Comparison of ENCODE assay signal across 15 cellular contexts in the genomic region with DNA sequence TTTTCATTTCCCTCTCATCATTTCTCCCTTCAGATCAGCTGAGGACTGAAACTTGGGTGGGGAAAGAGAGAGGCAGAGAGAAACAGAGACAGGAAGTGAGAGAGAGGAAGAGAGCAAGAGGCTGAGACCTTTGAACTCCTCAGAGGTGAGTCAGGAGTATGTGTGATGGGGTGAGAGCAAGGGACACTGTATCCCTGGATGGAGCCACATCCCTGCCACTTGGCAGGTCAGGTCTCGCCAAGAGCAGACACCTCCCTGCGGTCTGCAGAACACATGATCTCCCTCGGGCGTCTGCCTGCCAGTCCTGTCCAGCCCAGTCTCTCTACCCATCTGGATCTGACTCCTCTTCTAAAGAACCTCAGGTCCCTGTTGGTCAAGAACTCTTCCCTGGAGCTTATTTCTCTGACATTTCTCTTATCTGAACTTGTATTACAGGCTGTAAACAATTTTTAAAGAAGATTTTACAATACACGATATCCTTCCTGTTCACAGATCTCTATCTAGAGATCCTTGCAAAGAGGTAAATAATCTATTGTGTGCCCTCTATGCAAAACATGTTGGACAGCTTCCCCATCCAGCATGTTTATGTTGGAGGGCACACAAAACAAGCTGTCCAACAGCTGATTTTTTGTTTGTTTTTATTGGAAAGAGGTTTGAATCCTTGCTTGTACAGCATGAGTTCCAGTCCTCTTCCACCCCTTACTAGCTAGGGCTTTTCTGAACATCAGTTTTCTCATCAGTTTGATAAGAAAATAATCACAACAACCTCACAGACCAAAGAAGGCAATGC.
DNase-seq lines count a peak whose midpoint lies in the region; ATAC-seq and TF ChIP-seq lines count a peak whose summit lies in the region.
"Had no signal": no experiment of that assay in that cellular context is flagged by ENCODE, and none has a peak within 500 bp of the region (broad histone marks: within the 10 kb centered on the region; RNA-seq: fewer than 3 reads in every experiment).

No MANE protein-coding gene starts in this region.

- intact Hi-C loops in mucosa of descending colon (cut with DNase I, micrococcal nuclease): no loop called here

- no peaks in the 10 kb centered on the region for H3K9me3 Mint-ChIP-seq in activated naive CD8-positive, alpha-beta T cell (ENCODE audit: low read depth)

- H3K4me3 Mint-ChIP-seq in activated naive CD8-positive, alpha-beta T cell: peak overlapping the region; percentile 10
- H3K4me3 Mint-ChIP-seq: naive B cell had no signal

- no peaks in the 10 kb centered on the region for H3K27me3 Mint-ChIP-seq in activated naive CD8-positive, alpha-beta T cell

- no peak overlapping the region for H3K27ac ChIP-seq in KMS-11
- H3K27ac ChIP-seq: HL-60, left lung had no signal

- H3K27me3 ChIP-seq in KMS-11 (ENCODE audit: insufficient read depth, low read depth): no peaks in the 10 kb centered on the region

- H3K4me1 ChIP-seq in KMS-11 (ENCODE audit: low read depth, poor library complexity, severe bottlenecking) (peaks cover 46% of the 10 kb centered on the region), mucosa of descending colon (ENCODE audit: low read depth) (no peaks in the 10 kb centered on the region)
- H3K4me1 ChIP-seq: left lung had no signal

- H2AFZ ChIP-seq in KMS-11 (ENCODE audit: low read depth): no peak overlapping the region; the same call in 1 of the 2 replicates

- H3K36me3 Mint-ChIP-seq in activated naive CD8-positive, alpha-beta T cell: peaks cover 2% of the 10 kb centered on the region
- H3K36me3 Mint-ChIP-seq: naive B cell had no signal

- H3K4me3 ChIP-seq in KMS-11 (IDR thresholded peaks at IDR 0.05; ENCODE audit: insufficient read depth, low read depth, low read length) (no peak overlapping the region), mucosa of descending colon (no peak overlapping the region)
- H3K4me3 ChIP-seq: left lung had no signal

- H3K36me3 ChIP-seq in KMS-11 (ENCODE audit: insufficient read depth) (no peaks in the 10 kb centered on the region), mucosa of descending colon (ENCODE audit: low read depth) (no peaks in the 10 kb centered on the region)
- H3K36me3 ChIP-seq: left lung had no signal

- peaks cover 23% of the 10 kb centered on the region for H3K4me1 Mint-ChIP-seq in activated naive CD8-positive, alpha-beta T cell (ENCODE audit: low read depth)
- H3K4me1 Mint-ChIP-seq: naive B cell had no signal

- no peaks in the 10 kb centered on the region for H4K20me1 ChIP-seq in KMS-11 (ENCODE audit: insufficient read depth)

- TF ChIP-seq CTCF in KMS-11 (conservative IDR thresholded peaks at IDR 0.05; ENCODE audit: low read depth, low read length): no peak
- TF ChIP-seq CTCF in mucosa of descending colon (IDR thresholded peaks at IDR 0.05): no peak

- DNase-seq in ELR (ENCODE audit: low read depth) (peak; percentile 30), mucosa of descending colon (no peak), glomerular visceral epithelial cell (ENCODE audit: extremely low spot score) (no peak), NAMALWA (ENCODE audit: low spot score) (no peak)
- no peak for DNase-seq in activated CD8-positive, alpha-beta memory T cell treated with anti-CD3 and anti-CD28 coated beads for 24 hours
- DNase-seq: amniotic stem cell; C1 segment of cervical spinal cord; left lung; naive B cell; stimulated activated CD4-positive, alpha-beta T cell treated with anti-CD3 and anti-CD28 coated beads, Interleukin-2, amount 100 ng/mL, for 24 hours; stimulated activated CD8-positive, alpha-beta memory T cell treated with anti-CD3 and anti-CD28 coated beads, Interleukin-4, amount 100 ng/mL, for 48 hours had no signal

- no peaks in the 10 kb centered on the region for H3K9me3 ChIP-seq in mucosa of descending colon
- H3K9me3 ChIP-seq: left lung had no signal

- peak overlapping the region; percentile 31; the same call in 1 of the 2 replicates for H3K4me2 ChIP-seq in KMS-11

- H3K79me2 ChIP-seq in KMS-11 (ENCODE audit: insufficient read depth, low read depth): no peaks in the 10 kb centered on the region

- ATAC-seq in mucosa of descending colon (peak; percentile 70), GM21381 (IDR thresholded peaks at IDR 0.05; ENCODE audit: unreplicated experiment) (no peak)
- ATAC-seq: left lung had no signal

- no peak overlapping the region for H3K9ac ChIP-seq in KMS-11

- peak overlapping the region; percentile 74 for H3K27ac Mint-ChIP-seq in activated naive CD8-positive, alpha-beta T cell
- H3K27ac Mint-ChIP-seq: naive B cell had no signal
